ENCODE assay signal across 1 cellular context in genomic region chr19:19663292-19664120, GRCh38.
TF ChIP-seq lines count a peak whose summit lies in the region.

TSS of gene ATP13A1 (minus strand) at chr19:19663676. CDS start at chr19:19663666, 10 bp downstream.

TF ChIP-seq in SK-N-SH, 30 proteins besides CTCF, POLR2A, EP300 and RAD21 (continued from another document):
- TF ChIP-seq, protein P1, sequence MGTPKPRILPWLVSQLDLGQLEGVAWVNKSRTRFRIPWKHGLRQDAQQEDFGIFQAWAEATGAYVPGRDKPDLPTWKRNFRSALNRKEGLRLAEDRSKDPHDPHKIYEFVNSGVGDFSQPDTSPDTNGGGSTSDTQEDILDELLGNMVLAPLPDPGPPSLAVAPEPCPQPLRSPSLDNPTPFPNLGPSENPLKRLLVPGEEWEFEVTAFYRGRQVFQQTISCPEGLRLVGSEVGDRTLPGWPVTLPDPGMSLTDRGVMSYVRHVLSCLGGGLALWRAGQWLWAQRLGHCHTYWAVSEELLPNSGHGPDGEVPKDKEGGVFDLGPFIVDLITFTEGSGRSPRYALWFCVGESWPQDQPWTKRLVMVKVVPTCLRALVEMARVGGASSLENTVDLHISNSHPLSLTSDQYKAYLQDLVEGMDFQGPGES (IDR thresholded peaks at IDR 0.05; ENCODE audit: low read depth, low read length) = no peak
- TF ChIP-seq USF1 (IDR thresholded peaks at IDR 0.05; ENCODE audit: borderline replicate concordance, low read depth) (no peak), NFIC (IDR thresholded peaks at IDR 0.05; ENCODE audit: borderline replicate concordance) (no peak), FOSL2 (IDR thresholded peaks at IDR 0.05; ENCODE audit: borderline replicate concordance, low read depth) (no peak), ELF1 (IDR thresholded peaks at IDR 0.05) (peak; percentile 96)
